10 cellular contexts compared by ENCODE assay signal in genomic region chr2:20148841-20149702, GRCh38.
DNase-seq lines count a peak whose midpoint lies in the region; ATAC-seq, FAIRE-seq and TF ChIP-seq lines count a peak whose summit lies in the region.
"Had no signal": no experiment of that assay in that cellular context is flagged by ENCODE, and none has a peak within 500 bp of the region (broad histone marks: within the 10 kb centered on the region; RNA-seq: fewer than 3 reads in every experiment).

No MANE protein-coding gene starts in this region.

- ATAC-seq in pancreas, result peak in 3 of 4 donors; percentile 23 to 84 (median 55)
- ATAC-seq in GM18867 (IDR thresholded peaks at IDR 0.05; ENCODE audit: unreplicated experiment), result no peak

- no peak overlapping the region for H3K4me3 Mint-ChIP-seq in activated CD4-positive, alpha-beta memory T cell treated with anti-CD3 and anti-CD28 coated beads, Interleukin-2, amount 10 ng/mL, durations not matched to agents 7 days and 5 days

- peak overlapping the region; percentile 53 for H3K4me2 ChIP-seq in PC-9

- H3K36me3 Mint-ChIP-seq in activated CD4-positive, alpha-beta memory T cell treated with anti-CD3 and anti-CD28 coated beads, Interleukin-2, amount 10 ng/mL, durations not matched to agents 7 days and 5 days (ENCODE audit: low read depth), result no peaks in the 10 kb centered on the region

- H3K9me3 ChIP-seq in PC-9 (ENCODE audit: insufficient read depth, low read depth) (no peaks in the 10 kb centered on the region), pancreas (no peaks in the 10 kb centered on the region)

- no peaks in the 10 kb centered on the region for H4K20me1 ChIP-seq in PC-9 (ENCODE audit: insufficient read depth)

- H3K27me3 Mint-ChIP-seq in activated CD4-positive, alpha-beta memory T cell treated with anti-CD3 and anti-CD28 coated beads, Interleukin-2, amount 10 ng/mL, durations not matched to agents 7 days and 5 days, result peaks cover 31% of the 10 kb centered on the region

- H3K27me3 ChIP-seq in PC-9 (ENCODE audit: insufficient read depth, low read depth) (no peaks in the 10 kb centered on the region), pancreas (no peaks in the 10 kb centered on the region)

- peaks cover 29% of the 10 kb centered on the region for H3F3A ChIP-seq in PC-9 (ENCODE audit: insufficient read depth, low read depth)

- H3K4me1 ChIP-seq in PC-9 (replicated peaks; ENCODE audit: insufficient read depth) (peaks cover 45% of the 10 kb centered on the region), pancreas (peaks cover 0 to 5% (median 4%) of the 10 kb centered on the region in 3 donors)

- intact Hi-C loops in PC-9 (cut with micrococcal nuclease; ENCODE audit: unreplicated experiment) (no loop called here), pancreas (cut with DNase I) (no loop called here)

- no peak for FAIRE-seq in pancreas (lab: Jason Lieb, UNC)

- POLR2A ChIA-PET in PC-9 (lab: Charles Lee; ENCODE audit: unreplicated experiment), result no interaction called here
- POLR2A ChIA-PET in activated CD4-positive, alpha-beta memory T cell treated with anti-CD3 and anti-CD28 coated beads, Interleukin-2, amount 10 ng/mL, durations not matched to agents 7 days and 5 days (lab: Charles Lee), result no interaction called here

- no TSS peak for BruUV-seq in PC-9 (replicated peaks; lab: Mats Ljungman, UMichigan)

- H3K36me3 ChIP-seq in PC-9 (ENCODE audit: low read depth) (no peaks in the 10 kb centered on the region), pancreas (no peaks in the 10 kb centered on the region)

- no peaks in the 10 kb centered on the region for H3K9me3 Mint-ChIP-seq in activated CD4-positive, alpha-beta memory T cell treated with anti-CD3 and anti-CD28 coated beads, Interleukin-2, amount 10 ng/mL, durations not matched to agents 7 days and 5 days

- CTCF ChIA-PET in PC-9 (lab: Charles Lee), result no interaction called here
- CTCF ChIA-PET in activated CD4-positive, alpha-beta memory T cell treated with anti-CD3 and anti-CD28 coated beads, Interleukin-2, amount 10 ng/mL, durations not matched to agents 7 days and 5 days (lab: Charles Lee), result interaction anchor here (1.0 kb wide), 1 partner anchor 13 kb away, joined by 3 read pairs; no protein-coding TSS in a partner anchor

- H2AFZ ChIP-seq in PC-9, result peak overlapping the region; percentile 65; the same call in 1 of the 2 replicates

- peaks cover 2% of the 10 kb centered on the region for H3K4me1 Mint-ChIP-seq in activated CD4-positive, alpha-beta memory T cell treated with anti-CD3 and anti-CD28 coated beads, Interleukin-2, amount 10 ng/mL, durations not matched to agents 7 days and 5 days

- DNase-seq in EH (ENCODE audit: low read depth) (peak; percentile 96), PC-9 (peak in 1 of 2 experiments; percentile 86), epithelial cell of prostate (ENCODE audit: low read depth, low spot score) (no peak), pancreas (no peak), NCI-H345 (lab: John Stamatoyannopoulos, UW) (no peak), substantia nigra (lab: John Stamatoyannopoulos, UW) (no peak)
- no peak for DNase-seq in activated CD4-positive, alpha-beta memory T cell treated with anti-CD3 and anti-CD28 coated beads, Interleukin-2, amount 10 ng/mL, durations not matched to agents 7 days and 5 days
- DNase-seq: activated gamma-delta T cell, head of caudate nucleus had no signal

- H3K79me2 ChIP-seq in PC-9 (ENCODE audit: low read depth), result no peaks in the 10 kb centered on the region

- TF ChIP-seq CTCF in PC-9 (conservative IDR thresholded peaks at IDR 0.05) (no peak), pancreas (IDR thresholded peaks at IDR 0.05) (no peak)

- WGBS in pancreas, 2 donors, result 61 to 66% methylated on average over 14 of the region's 14 CpGs

- H3K9me2 ChIP-seq in PC-9 (ENCODE audit: insufficient read depth), result no peaks in the 10 kb centered on the region

- no peak overlapping the region for H3K4me3 ChIP-seq in PC-9
- H3K4me3 ChIP-seq in pancreas, result no peak overlapping the region

- H3K27ac Mint-ChIP-seq in activated CD4-positive, alpha-beta memory T cell treated with anti-CD3 and anti-CD28 coated beads, Interleukin-2, amount 10 ng/mL, durations not matched to agents 7 days and 5 days, result no peak overlapping the region

- H3K27ac ChIP-seq in PC-9 (peak overlapping the region; percentile 70), epithelial cell of prostate (peak overlapping the region; percentile 6), pancreas (no peak overlapping the region), substantia nigra (ENCODE audit: low read depth, low read length, poor library complexity, severe bottlenecking) (no peak overlapping the region)

Comparison
In these comparisons a context has a peak if more than half of its experiments do, and no peak if none do; other contexts are left out.
1. H3K27ac ChIP-seq: peak in PC-9 (single experiment) and epithelial cell of prostate (single experiment); none in pancreas (0 of 4) and substantia nigra (single experiment).